In genomic region chr11:64204080-64204440, GRCh38 we compare ENCODE assay signal across 11 cellular contexts. TPM values are rescaled to one million over a fixed set of nuclear protein-coding genes. Genes with fewer than 3 reads are reported as not detected.
DNase-seq lines count a peak whose midpoint lies in the region; ATAC-seq and TF ChIP-seq lines count a peak whose summit lies in the region.
"Had no signal": no experiment of that assay in that cellular context is flagged by ENCODE, and none has a peak within 500 bp of the region (broad histone marks: within the 10 kb centered on the region; RNA-seq: fewer than 3 reads in every experiment).

No MANE protein-coding gene starts in this region.

- POLR2A ChIA-PET in RWPE1 (lab: Yijun Ruan, JAX; ENCODE audit: low non-redundant PET): interaction anchor here (0.6 kb wide), 3 partner anchors 19 to 1214 kb away, joined by 3 to 5 read pairs (median 3); partner anchors contain the start of gene STIP1

- H3K27me3 Mint-ChIP-seq in activated naive CD4-positive, alpha-beta T cell treated with anti-CD3 and anti-CD28 coated beads for 36 hours (ENCODE audit: low read depth): no peaks in the 10 kb centered on the region
- H3K27me3 Mint-ChIP-seq in endothelial cell (ENCODE audit: unreplicated experiment): peaks cover 7% of the 10 kb centered on the region
- no peaks in the 10 kb centered on the region for H3K27me3 Mint-ChIP-seq in stimulated activated naive CD8-positive, alpha-beta T cell treated with anti-CD3 and anti-CD28 coated beads, Interleukin-15, amount 100 ng/mL, for 72 hours
- H3K27me3 Mint-ChIP-seq: progenitor cell of endocrine pancreas had no signal

- TF ChIP-seq CTCF in RWPE1 (conservative IDR thresholded peaks at IDR 0.05; ENCODE audit: low read depth): no peak
- no peak for TF ChIP-seq CTCF in endothelial cell (IDR thresholded peaks at IDR 0.05; ENCODE audit: unreplicated experiment)

- no peak overlapping the region for H3K4me3 Mint-ChIP-seq in activated naive CD4-positive, alpha-beta T cell treated with anti-CD3 and anti-CD28 coated beads for 36 hours
- no peak overlapping the region for H3K4me3 Mint-ChIP-seq in endothelial cell (ENCODE audit: unreplicated experiment)
- no peak overlapping the region for H3K4me3 Mint-ChIP-seq in stimulated activated naive CD8-positive, alpha-beta T cell treated with anti-CD3 and anti-CD28 coated beads, Interleukin-15, amount 100 ng/mL, for 72 hours

- CTCF ChIA-PET in activated naive CD4-positive, alpha-beta T cell treated with anti-CD3 and anti-CD28 coated beads for 36 hours (lab: Charles Lee): interaction anchor here (0.5 to 7.4 kb wide), 23 partner anchors 9 to 246 kb away, joined by 3 to 89 read pairs (median 5); partner anchors contain the start of genes CATSPERZ, NUDT22, PPP1R14B and STIP1
- CTCF ChIA-PET in RWPE1 (lab: Yijun Ruan, JAX): interaction anchor here (0.6 to 1.9 kb wide), 13 partner anchors 16 to 1382 kb away, joined by 3 to 30 read pairs (median 4); partner anchors contain the start of gene GPR137

- no peaks in the 10 kb centered on the region for H3K9me3 Mint-ChIP-seq in activated naive CD4-positive, alpha-beta T cell treated with anti-CD3 and anti-CD28 coated beads for 36 hours
- no peaks in the 10 kb centered on the region for H3K9me3 Mint-ChIP-seq in endothelial cell (ENCODE audit: unreplicated experiment)
- no peaks in the 10 kb centered on the region for H3K9me3 Mint-ChIP-seq in stimulated activated naive CD8-positive, alpha-beta T cell treated with anti-CD3 and anti-CD28 coated beads, Interleukin-15, amount 100 ng/mL, for 72 hours

- H3K36me3 Mint-ChIP-seq in activated naive CD4-positive, alpha-beta T cell treated with anti-CD3 and anti-CD28 coated beads for 36 hours (ENCODE audit: low read depth): peaks cover 67% of the 10 kb centered on the region
- peaks cover 35% of the 10 kb centered on the region for H3K36me3 Mint-ChIP-seq in endothelial cell (ENCODE audit: low read depth, unreplicated experiment)

- H3K27ac Mint-ChIP-seq in activated naive CD4-positive, alpha-beta T cell treated with anti-CD3 and anti-CD28 coated beads for 36 hours: peak overlapping the region; percentile 89
- peak overlapping the region; percentile 55 for H3K27ac Mint-ChIP-seq in endothelial cell (ENCODE audit: unreplicated experiment)
- H3K27ac Mint-ChIP-seq in stimulated activated naive CD8-positive, alpha-beta T cell treated with anti-CD3 and anti-CD28 coated beads, Interleukin-15, amount 100 ng/mL, for 72 hours: peak overlapping the region; percentile 52 to 85

- DNase-seq in activated naive CD4-positive, alpha-beta T cell treated with anti-CD3 and anti-CD28 coated beads for 36 hours: no peak
- no peak for DNase-seq in activated naive CD4-positive, alpha-beta T cell treated with Interleukin-2 at 50 U/mL for 16 hours
- no peak for DNase-seq in RWPE1 (ENCODE audit: low spot score)
- no peak for DNase-seq in endothelial cell (ENCODE audit: low spot score)
- DNase-seq in stimulated activated naive CD8-positive, alpha-beta T cell treated with anti-CD3 and anti-CD28 coated beads, Interleukin-15, amount 100 ng/mL, for 72 hours: no peak
- no peak for DNase-seq in LoVo (ENCODE audit: low spot score)
- DNase-seq in cerebellar cortex (ENCODE audit: low spot score): no peak
- no peak for DNase-seq in NCI-H2171 (lab: John Stamatoyannopoulos, UW)
- DNase-seq: GOT3, NCI-H2081 treated with DMSO at 0.1 percent for 48 hours had no signal

- H3K27ac ChIP-seq in RWPE1: peak overlapping the region; percentile 60

- intact Hi-C loops in activated naive CD4-positive, alpha-beta T cell treated with anti-CD3 and anti-CD28 coated beads for 36 hours (cut with micrococcal nuclease): loop anchor here (1.0 kb wide), 2 partner anchors 96 to 100 kb away; partner anchors contain the start of gene CATSPERZ

- peaks cover 45% of the 10 kb centered on the region for H3K4me1 Mint-ChIP-seq in activated naive CD4-positive, alpha-beta T cell treated with anti-CD3 and anti-CD28 coated beads for 36 hours (ENCODE audit: low read depth)
- peaks cover 33% of the 10 kb centered on the region for H3K4me1 Mint-ChIP-seq in endothelial cell (ENCODE audit: unreplicated experiment)
- peaks cover 64% of the 10 kb centered on the region for H3K4me1 Mint-ChIP-seq in stimulated activated naive CD8-positive, alpha-beta T cell treated with anti-CD3 and anti-CD28 coated beads, Interleukin-15, amount 100 ng/mL, for 72 hours

- ATAC-seq in stimulated activated naive CD8-positive, alpha-beta T cell treated with anti-CD3 and anti-CD28 coated beads, Interleukin-15, amount 100 ng/mL, for 72 hours: no peak

RNA-seq across cellular contexts. Expression of gene FERMT3, which starts 2.5 kb away (rescaled TPM):
- 100 to 1,000 TPM; 176 to 178 TPM for total RNA-seq in activated naive CD4-positive, alpha-beta T cell treated with anti-CD3 and anti-CD28 coated beads for 36 hours
- total RNA-seq in endothelial cell (ENCODE audit: unreplicated experiment): 6.2 TPM

RNA-seq across cellular contexts. Expression of gene STIP1, which starts 18.1 kb away (rescaled TPM):
- total RNA-seq in activated naive CD4-positive, alpha-beta T cell treated with anti-CD3 and anti-CD28 coated beads for 36 hours: 100 to 1,000 TPM; 264 to 272 TPM
- total RNA-seq in endothelial cell (ENCODE audit: unreplicated experiment): 124 TPM

RNA-seq across cellular contexts. Expression of gene TRPT1, which starts 21.9 kb away (rescaled TPM):
- 10 to 100 TPM; 18.2 to 18.3 TPM for total RNA-seq in activated naive CD4-positive, alpha-beta T cell treated with anti-CD3 and anti-CD28 coated beads for 36 hours
- 23.2 TPM for total RNA-seq in endothelial cell (ENCODE audit: unreplicated experiment)

RNA-seq across cellular contexts. Expression of gene NUDT22, which starts 22.0 kb away (rescaled TPM):
- 10 to 100 TPM; 51.4 to 51.9 TPM for total RNA-seq in activated naive CD4-positive, alpha-beta T cell treated with anti-CD3 and anti-CD28 coated beads for 36 hours
- 21.2 TPM for total RNA-seq in endothelial cell (ENCODE audit: unreplicated experiment)

RNA-seq across cellular contexts. Expression of gene DNAJC4, which starts 26.3 kb away (rescaled TPM):
- total RNA-seq in activated naive CD4-positive, alpha-beta T cell treated with anti-CD3 and anti-CD28 coated beads for 36 hours: 10 to 100 TPM; 16.9 to 19.3 TPM
- total RNA-seq in endothelial cell (ENCODE audit: unreplicated experiment): 38.0 TPM

Comparison
In these comparisons a context has a peak if more than half of its experiments do, and no peak if none do; other contexts are left out.
1. RNA of gene FERMT3, which starts 2.5 kb away (total RNA-seq): 176 to 178 TPM in activated naive CD4-positive, alpha-beta T cell treated with anti-CD3 and anti-CD28 coated beads for 36 hours; 6.2 TPM in endothelial cell (single experiment); every median in the first group is over 10 times any median in the second.
2. Peak in every context shown above with its lines, with median percentiles within 50 percentile points of each other: H3K27ac Mint-ChIP-seq.